8 cellular contexts compared by ENCODE assay signal in the genomic region with DNA sequence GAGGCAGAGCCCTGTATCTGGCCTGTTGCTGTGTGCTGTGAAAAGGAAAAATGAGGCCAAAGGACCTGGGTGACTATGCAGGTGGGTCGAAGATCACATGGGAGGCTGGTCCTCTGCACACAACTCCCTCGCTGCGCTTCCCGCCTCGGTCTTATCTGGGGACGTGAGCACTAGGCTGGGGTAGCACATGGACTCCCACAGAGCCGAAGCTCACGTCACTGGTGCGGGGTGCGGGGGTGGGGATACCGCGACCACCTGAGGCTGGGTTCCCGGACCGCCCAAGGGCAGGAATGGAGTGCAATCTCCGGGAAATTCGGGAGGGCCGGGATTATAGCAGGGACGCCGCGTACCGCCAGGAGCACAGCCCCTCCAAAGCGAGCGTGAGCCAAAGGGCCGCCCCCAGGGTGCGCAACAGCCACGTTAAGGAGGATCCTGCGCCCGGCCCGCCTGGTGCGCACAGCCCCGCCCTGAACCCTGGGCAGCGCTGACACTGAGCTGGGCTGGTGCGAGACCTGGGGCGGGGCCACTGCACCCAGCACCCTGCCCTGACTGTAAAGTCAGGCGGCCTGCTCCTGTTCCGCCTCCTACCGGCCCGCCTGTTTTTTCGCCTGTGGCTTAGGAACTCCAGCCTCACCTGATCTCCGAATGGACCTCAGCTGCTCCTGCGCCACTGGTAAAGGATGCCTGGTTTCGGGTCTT. TPM values are rescaled to one million over a fixed set of nuclear protein-coding genes. Genes with fewer than 3 reads are reported as not detected.
DNase-seq lines count a peak whose midpoint lies in the region; ATAC-seq and TF ChIP-seq lines count a peak whose summit lies in the region.

No MANE protein-coding gene starts in this region.

- H3K27me3 Mint-ChIP-seq in activated CD4-positive, alpha-beta T cell treated with anti-CD3 and anti-CD28 coated beads, Interleukin-2, amount 10 ng/mL, durations not matched to agents 7 days and 5 days, result peaks cover 66% of the 10 kb centered on the region

- peak overlapping the region; percentile 63 for H3K4me3 Mint-ChIP-seq in activated CD4-positive, alpha-beta T cell treated with anti-CD3 and anti-CD28 coated beads, Interleukin-2, amount 10 ng/mL, durations not matched to agents 7 days and 5 days

- POLR2A ChIA-PET in activated CD4-positive, alpha-beta T cell treated with anti-CD3 and anti-CD28 coated beads, Interleukin-2, amount 10 ng/mL, durations not matched to agents 7 days and 5 days (lab: Charles Lee), result no interaction called here

- peak overlapping the region in 55 of 59 donors; percentile 0 to 62 (median 38) for H3K4me3 ChIP-seq in dorsolateral prefrontal cortex

- no peaks in the 10 kb centered on the region for H3K9me3 Mint-ChIP-seq in activated CD4-positive, alpha-beta T cell treated with anti-CD3 and anti-CD28 coated beads, Interleukin-2, amount 10 ng/mL, durations not matched to agents 7 days and 5 days

- no peak overlapping the region for H3K27ac Mint-ChIP-seq in activated CD4-positive, alpha-beta T cell treated with anti-CD3 and anti-CD28 coated beads, Interleukin-2, amount 10 ng/mL, durations not matched to agents 7 days and 5 days

- no peak for ATAC-seq in GM19467 (IDR thresholded peaks at IDR 0.05; ENCODE audit: unreplicated experiment)

- H3K27ac ChIP-seq in dorsolateral prefrontal cortex, result no peak overlapping the region

- no peaks in the 10 kb centered on the region for H3K36me3 Mint-ChIP-seq in activated CD4-positive, alpha-beta T cell treated with anti-CD3 and anti-CD28 coated beads, Interleukin-2, amount 10 ng/mL, durations not matched to agents 7 days and 5 days (ENCODE audit: low read depth)

- DNase-seq in GM10266 (ENCODE audit: extremely low spot score) (peak; percentile 69), HUDEP-2 (lab: John Stamatoyannopoulos, UW; ENCODE audit: unreplicated experiment in 76 of 76) (peak in 67 of 76 experiments; percentile 14 to 78 (median 53)), dorsolateral prefrontal cortex (peak in 2 of 10 donors; percentile 35 to 45), midbrain (lab: John Stamatoyannopoulos, UW) (peak; percentile 27), UCSD-AML1 (lab: John Stamatoyannopoulos, UW; ENCODE audit: unreplicated experiment) (no peak)
- DNase-seq in activated CD4-positive, alpha-beta T cell treated with anti-CD3 and anti-CD28 coated beads, Interleukin-2, amount 10 ng/mL, durations not matched to agents 7 days and 5 days, result peak; percentile 81
- peak; percentile 39 to 54 for DNase-seq in stimulated activated CD8-positive, alpha-beta memory T cell treated with anti-CD3 and anti-CD28 coated beads, Interleukin-4, amount 100 ng/mL, for 4 hours (ENCODE audit: low read depth in 2 of 2, low spot score in 1 of 2)

- peaks cover 0 to 62% (median 14%) of the 10 kb centered on the region in 45 donors for H3K27me3 ChIP-seq in dorsolateral prefrontal cortex

- CTCF ChIA-PET in activated CD4-positive, alpha-beta T cell treated with anti-CD3 and anti-CD28 coated beads, Interleukin-2, amount 10 ng/mL, durations not matched to agents 7 days and 5 days (lab: Charles Lee), result interaction anchor here (0.6 to 2.6 kb wide), 17 partner anchors 9 to 126 kb away, joined by 3 to 12 read pairs (median 4); partner anchors contain the start of genes MT1E and MT2A

- intact Hi-C loops in dorsolateral prefrontal cortex (cut with DNase I), result no loop called here

- peaks cover 30% of the 10 kb centered on the region for H3K4me1 Mint-ChIP-seq in activated CD4-positive, alpha-beta T cell treated with anti-CD3 and anti-CD28 coated beads, Interleukin-2, amount 10 ng/mL, durations not matched to agents 7 days and 5 days

- TF ChIP-seq CTCF in GM10266 (IDR thresholded peaks at IDR 0.05; ENCODE audit: control insufficient read depth, insufficient read depth, low read depth, missing control alignments) (peak; percentile 22), dorsolateral prefrontal cortex (IDR thresholded peaks at IDR 0.05 in 54 of 56, conservative IDR thresholded peaks at IDR 0.05 in 2 of 56; ENCODE audit: low read depth in 1 of 56, partially characterized antibody in 56 of 56) (peak in 27 of 56 donors; percentile 6 to 40 (median 21))

RNA-seq across cellular contexts. Expression of gene MT1A, which starts 4.8 kb away (rescaled TPM):
- not detected for total RNA-seq in activated CD4-positive, alpha-beta T cell treated with anti-CD3 and anti-CD28 coated beads, Interleukin-2, amount 10 ng/mL, durations not matched to agents 7 days and 5 days
- total RNA-seq in dorsolateral prefrontal cortex, result 10 to 100 TPM in 28 of 120 experiments, 1 to 10 TPM in 79, under 1 TPM in 1, not detected in 12; 0.93 to 64.6 (median 6.1) TPM

RNA-seq across cellular contexts. Expression of gene MT1B, which starts 8.5 kb away (rescaled TPM):
- not detected for total RNA-seq in activated CD4-positive, alpha-beta T cell treated with anti-CD3 and anti-CD28 coated beads, Interleukin-2, amount 10 ng/mL, durations not matched to agents 7 days and 5 days
- total RNA-seq in dorsolateral prefrontal cortex, result not detected

RNA-seq across cellular contexts. Expression of gene MT1M, which starts 10.8 kb away (rescaled TPM):
- not detected for total RNA-seq in activated CD4-positive, alpha-beta T cell treated with anti-CD3 and anti-CD28 coated beads, Interleukin-2, amount 10 ng/mL, durations not matched to agents 7 days and 5 days
- total RNA-seq in dorsolateral prefrontal cortex, result 100 to 1,000 TPM in 20 of 120 experiments, 10 to 100 TPM in 100; 16.9 to 238 (median 60.1) TPM

RNA-seq across cellular contexts. Expression of gene MT1F, which starts 14.5 kb away (rescaled TPM):
- total RNA-seq in activated CD4-positive, alpha-beta T cell treated with anti-CD3 and anti-CD28 coated beads, Interleukin-2, amount 10 ng/mL, durations not matched to agents 7 days and 5 days, result 10 to 100 TPM; 19.6 to 24.3 TPM
- total RNA-seq in dorsolateral prefrontal cortex, result 100 to 1,000 TPM in 41 of 120 experiments, 10 to 100 TPM in 79; 11.5 to 387 (median 71.1) TPM

RNA-seq across cellular contexts. Expression of gene MT1E, which starts 17.6 kb away (rescaled TPM):
- 100 to 1,000 TPM; 100 to 154 TPM for total RNA-seq in activated CD4-positive, alpha-beta T cell treated with anti-CD3 and anti-CD28 coated beads, Interleukin-2, amount 10 ng/mL, durations not matched to agents 7 days and 5 days
- total RNA-seq in dorsolateral prefrontal cortex, result 100 to 1,000 TPM; 100 to 796 (median 251) TPM

Comparison
In these comparisons a context has a peak if more than half of its experiments do, and no peak if none do; other contexts are left out.
1. RNA of gene MT1M, which starts 10.8 kb away (total RNA-seq): 16.9 to 238 TPM in dorsolateral prefrontal cortex; not detected in activated CD4-positive, alpha-beta T cell treated with anti-CD3 and anti-CD28 coated beads, Interleukin-2, amount 10 ng/mL, durations not matched to agents 7 days and 5 days; every median in the first group is over 10 times any median in the second.